8 cellular contexts compared by ENCODE assay signal in the genomic region with DNA sequence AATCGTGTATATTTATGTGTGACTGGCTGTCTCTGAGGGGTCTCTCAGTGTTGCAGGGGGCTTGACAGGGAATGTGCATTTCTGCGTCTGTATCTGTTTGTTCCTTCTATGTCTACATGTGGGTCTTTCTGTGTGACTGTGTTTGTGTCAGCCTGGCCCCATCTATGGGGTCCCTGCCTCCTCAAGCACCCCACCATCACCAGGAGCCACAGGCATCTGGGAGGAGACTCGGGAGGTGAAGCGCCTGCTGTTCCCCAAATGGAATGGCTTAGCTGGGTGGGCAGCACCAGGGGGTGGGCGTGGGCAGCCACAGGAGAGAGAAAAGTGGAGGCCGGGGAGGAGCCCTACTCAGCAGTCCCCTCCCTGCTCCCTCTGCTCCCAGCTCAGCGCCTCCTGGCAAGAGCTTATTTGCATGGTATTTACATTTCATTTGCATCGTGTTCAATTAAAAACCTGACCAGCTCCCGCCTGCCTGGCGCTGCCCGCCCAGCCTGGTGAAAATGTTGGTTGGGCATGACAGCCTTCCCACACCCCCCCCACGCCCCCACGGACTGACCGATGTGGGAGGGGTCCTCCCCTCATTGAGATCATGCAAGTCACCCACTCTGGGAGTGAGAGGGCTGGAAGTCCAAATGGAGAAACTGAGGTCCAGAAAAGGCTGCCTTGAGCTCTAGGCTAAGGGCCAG. TPM values are rescaled to one million over a fixed set of nuclear protein-coding genes. Genes with fewer than 3 reads are reported as not detected.
DNase-seq lines count a peak whose midpoint lies in the region; ATAC-seq and TF ChIP-seq lines count a peak whose summit lies in the region.

No MANE protein-coding gene starts in this region.

- 11 to 15% methylated on average over 14 of the region's 14 CpGs for WGBS in tibial nerve, 2 donors

- peaks cover 33% of the 10 kb centered on the region for H3K27me3 Mint-ChIP-seq in activated T-cell treated with anti-CD3 and anti-CD28 coated beads, Interleukin-2, amount 50 U/mL, for 4 hours (ENCODE audit: low read depth)

- peak overlapping the region; percentile 82 to 98 (median 88) for H3K27ac ChIP-seq in tibial nerve

- H3K36me3 Mint-ChIP-seq in activated T-cell treated with anti-CD3 and anti-CD28 coated beads, Interleukin-2, amount 50 U/mL, for 4 hours (ENCODE audit: insufficient read depth), result no peaks in the 10 kb centered on the region

- H3K9me3 Mint-ChIP-seq in activated T-cell treated with anti-CD3 and anti-CD28 coated beads, Interleukin-2, amount 50 U/mL, for 4 hours, result no peaks in the 10 kb centered on the region

- peaks cover 0 to 50% (median 32%) of the 10 kb centered on the region in 4 donors for H3K4me1 ChIP-seq in tibial nerve

- TF ChIP-seq EP300 in tibial nerve (IDR thresholded peaks at IDR 0.05), result no peak

- H3K9me3 ChIP-seq in tibial nerve, result no peaks in the 10 kb centered on the region

- DNase-seq in DMS53 treated with DMSO at 0.1 percent for 48 hours (lab: John Stamatoyannopoulos, UW; ENCODE audit: unreplicated experiment) (peak; percentile 24), NCI-H748 treated with DMSO at 0.1 percent for 48 hours (lab: John Stamatoyannopoulos, UW) (peak; percentile 15), ecto neural progenitor cell (ENCODE audit: low spot score) (peak; percentile 87), mesenteric fat pad (ENCODE audit: low spot score) (peak; percentile 94), tibial nerve (ENCODE audit: low spot score in 2 of 2) (peak; percentile 70 to 74)
- DNase-seq in activated T-cell treated with anti-CD3 and anti-CD28 coated beads, Interleukin-2, amount 50 U/mL, for 4 hours, result no peak

- no peaks in the 10 kb centered on the region for H3K36me3 ChIP-seq in tibial nerve

- ATAC-seq in activated T-cell treated with anti-CD3 and anti-CD28 coated beads, Interleukin-2, amount 50 U/mL, for 4 hours, result no peak
- ATAC-seq in GM21381 (IDR thresholded peaks at IDR 0.05; ENCODE audit: unreplicated experiment), result no peak
- no peak for ATAC-seq in GM19463 (IDR thresholded peaks at IDR 0.05; ENCODE audit: unreplicated experiment)

- no peaks in the 10 kb centered on the region for H3K27me3 ChIP-seq in tibial nerve

- peaks cover 21% of the 10 kb centered on the region for H3K4me1 Mint-ChIP-seq in activated T-cell treated with anti-CD3 and anti-CD28 coated beads, Interleukin-2, amount 50 U/mL, for 4 hours (ENCODE audit: low read depth)

- no peak for TF ChIP-seq CTCF in tibial nerve (IDR thresholded peaks at IDR 0.05)

- no peak overlapping the region for H3K4me3 ChIP-seq in tibial nerve

- TF ChIP-seq POLR2A in tibial nerve (IDR thresholded peaks at IDR 0.05), result no peak

- no peak overlapping the region for H3K4me3 Mint-ChIP-seq in activated T-cell treated with anti-CD3 and anti-CD28 coated beads, Interleukin-2, amount 50 U/mL, for 4 hours

RNA-seq across cellular contexts. Expression of gene CXXC5, which starts 50.5 kb away (rescaled TPM):
- total RNA-seq in mesenteric fat pad (33.0 TPM), tibial nerve (10 to 100 TPM; 45.0 to 80.4 (median 67.0) TPM)
- total RNA-seq in activated T-cell treated with anti-CD3 and anti-CD28 coated beads, Interleukin-2, amount 50 U/mL, for 4 hours, result 1 to 10 TPM; 1.2 to 3.3 (median 1.4) TPM
